8 cellular contexts compared by ENCODE assay signal in the genomic region with DNA sequence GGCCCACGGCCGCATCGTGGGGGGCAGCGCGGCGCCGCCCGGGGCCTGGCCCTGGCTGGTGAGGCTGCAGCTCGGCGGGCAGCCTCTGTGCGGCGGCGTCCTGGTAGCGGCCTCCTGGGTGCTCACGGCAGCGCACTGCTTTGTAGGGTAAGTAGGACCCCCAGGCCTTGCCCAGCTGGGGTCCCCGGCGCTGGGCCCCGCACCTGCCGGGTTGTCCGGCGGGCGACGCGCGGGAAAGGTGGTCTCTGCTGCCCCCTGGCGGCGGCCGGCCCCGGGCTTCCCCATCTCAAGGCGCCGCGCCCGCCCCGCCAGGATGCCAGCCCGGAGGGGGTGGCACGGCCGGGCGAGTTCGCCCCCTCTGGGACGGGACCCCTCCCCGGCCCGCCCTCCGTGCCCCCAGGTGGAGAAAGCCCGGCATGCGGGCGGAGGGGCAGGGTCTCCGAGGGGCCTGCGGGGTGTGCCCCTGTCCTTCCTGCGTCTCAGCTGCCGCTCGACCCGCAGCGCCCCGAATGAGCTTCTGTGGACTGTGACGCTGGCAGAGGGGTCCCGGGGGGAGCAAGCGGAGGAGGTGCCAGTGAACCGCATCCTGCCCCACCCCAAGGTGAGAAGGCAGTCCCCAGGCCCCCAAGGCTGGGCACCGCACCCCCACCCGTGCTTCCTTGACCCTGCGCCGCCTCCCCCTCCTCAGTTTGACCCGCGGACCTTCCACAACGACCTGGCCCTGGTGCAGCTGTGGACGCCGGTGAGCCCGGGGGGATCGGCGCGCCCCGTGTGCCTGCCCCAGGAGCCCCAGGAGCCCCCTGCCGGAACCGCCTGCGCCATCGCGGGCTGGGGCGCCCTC. TPM values are rescaled to one million over a fixed set of nuclear protein-coding genes. Genes with fewer than 3 reads are reported as not detected.
DNase-seq lines count a peak whose midpoint lies in the region; FAIRE-seq and TF ChIP-seq lines count a peak whose summit lies in the region.

No MANE protein-coding gene starts in this region.

- no peaks in the 10 kb centered on the region for H3K36me3 ChIP-seq in prostate gland

- no peak for TF ChIP-seq POLR2A in prostate gland (IDR thresholded peaks at IDR 0.05)

- FAIRE-seq in urothelium cell line (lab: Jason Lieb, UNC): no peak

- intact Hi-C loops in prostate gland (cut with DNase I): loop anchor here (5.0 kb wide), 1 partner anchor 600 kb away; no protein-coding TSS in a partner anchor

- TF ChIP-seq CTCF in GM12873 (IDR thresholded peaks at IDR 0.05; ENCODE audit: insufficient read depth, low read depth, low read length, missing control alignments): peak; percentile 67
- TF ChIP-seq CTCF in foreskin fibroblast (IDR thresholded peaks at IDR 0.05; ENCODE audit: low read depth, low read length): peak; percentile 54
- TF ChIP-seq CTCF in prostate gland (IDR thresholded peaks at IDR 0.05): peak; percentile 76 to 89 (median 86)

- DNase-seq in NCI-H226 (peak; percentile 17), foreskin fibroblast (peak in 1 of 2 donors; percentile 68), prostate gland (ENCODE audit: low spot score) (peak; percentile 27), urothelium cell line (ENCODE audit: low spot score) (peak; percentile 86), DMS153 treated with DMSO at 0.1 percent for 48 hours (lab: John Stamatoyannopoulos, UW; ENCODE audit: unreplicated experiment) (no peak), NCI-H128 (lab: John Stamatoyannopoulos, UW; ENCODE audit: unreplicated experiment) (no peak)
- DNase-seq in activated T-cell treated with anti-CD3 and anti-CD28 coated beads, Interleukin-2, amount 50 U/mL, for 48 hours: peak; percentile 77 to 83

- H3K4me1 ChIP-seq in prostate gland (replicated peaks): peaks cover 9% of the 10 kb centered on the region

- H3K27ac ChIP-seq in prostate gland: no peak overlapping the region

- no peaks in the 10 kb centered on the region for H3K9me3 ChIP-seq in prostate gland

- H3K4me3 ChIP-seq in foreskin fibroblast (ENCODE audit: low read depth in 1 of 2, low read length in 2 of 2) (no peak overlapping the region), prostate gland (peak overlapping the region in 1 of 2 donors; percentile 2)

- 16% methylated on average over 35 of the region's 79 CpGs for WGBS in prostate gland

- peaks cover 23% of the 10 kb centered on the region for H3K27me3 ChIP-seq in prostate gland (replicated peaks; ENCODE audit: insufficient read depth)

RNA-seq across cellular contexts. Expression of a gene that starts 2.0 kb away (rescaled TPM):
- total RNA-seq in prostate gland: not detected

RNA-seq across cellular contexts. Expression of a gene that starts 3.7 kb away (rescaled TPM):
- 1 to 10 TPM in 1 of 2 donors, under 1 TPM in 1; 0.34 to 1.4 TPM for total RNA-seq in prostate gland

RNA-seq across cellular contexts. Expression of a gene that starts 17.3 kb away (rescaled TPM):
- total RNA-seq in prostate gland: not detected

RNA-seq across cellular contexts. Expression of a gene that starts 28.1 kb away (rescaled TPM):
- 1 to 10 TPM; 2.6 to 4.9 TPM for total RNA-seq in prostate gland

RNA-seq across cellular contexts. Expression of a gene that starts 28.3 kb away (rescaled TPM):
- total RNA-seq in prostate gland: 10 to 100 TPM; 39.2 to 40.6 TPM

Comparison
In these comparisons a context has a peak if more than half of its experiments do, and no peak if none do; other contexts are left out.
1. DNase-seq: peak in NCI-H226 (single experiment), activated T-cell treated with anti-CD3 and anti-CD28 coated beads, Interleukin-2, amount 50 U/mL, for 48 hours (2 of 2), prostate gland (single experiment) and urothelium cell line (single experiment); none in DMS153 treated with DMSO at 0.1 percent for 48 hours (single experiment) and NCI-H128 (single experiment).
2. Peak in every context shown above with its lines, with median percentiles within 50 percentile points of each other: CTCF ChIP-seq.